11 cellular contexts compared by ENCODE assay signal in the genomic region with DNA sequence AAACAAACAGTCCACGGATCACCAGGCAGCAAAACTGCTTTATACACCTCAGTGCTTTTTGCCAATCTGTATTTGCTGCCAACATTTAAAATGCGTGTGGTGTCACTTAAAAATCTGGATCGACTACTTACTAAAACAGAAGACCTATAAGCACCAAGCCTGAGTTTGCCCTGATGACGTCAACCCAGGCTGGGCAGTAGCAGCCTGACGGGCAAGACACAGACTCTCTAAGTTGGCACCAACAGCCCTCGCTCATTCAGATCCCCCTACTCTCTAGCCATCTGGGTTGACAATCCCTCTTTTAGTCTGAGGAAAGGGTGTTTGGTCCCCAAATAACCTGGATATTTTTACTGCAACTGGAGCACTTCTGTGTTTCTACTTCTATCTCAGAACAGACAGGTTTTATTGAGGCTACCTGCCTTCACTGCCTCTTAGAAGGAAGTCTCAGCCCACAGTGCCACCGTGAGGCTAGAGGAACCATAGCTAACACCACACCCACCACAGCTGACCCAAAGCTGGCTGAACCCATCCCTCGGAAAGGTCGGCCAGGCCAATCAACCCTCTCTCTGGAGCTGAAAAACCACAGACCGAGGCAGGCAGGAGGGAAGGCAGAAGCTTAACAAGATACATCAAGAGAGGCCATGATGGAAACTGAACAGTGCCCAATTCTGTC. TPM values are rescaled to one million over a fixed set of nuclear protein-coding genes. Genes with fewer than 3 reads are reported as not detected.
A peak's percentile ranks its signal among the peaks of the same experiment; 100 is the strongest.
DNase-seq lines count a peak whose midpoint lies in the region; ATAC-seq and TF ChIP-seq lines count a peak whose summit lies in the region.
"Had no signal": no experiment of that assay in that cellular context is flagged by ENCODE, and none has a peak within 500 bp of the region (broad histone marks: within the 10 kb centered on the region; RNA-seq: fewer than 3 reads in every experiment).

No MANE protein-coding gene starts in this region.

- peak overlapping the region; percentile 57 for H3K27ac Mint-ChIP-seq in CD8-positive, alpha-beta T cell
- H3K27ac Mint-ChIP-seq: T-helper 1 cell treated with Interleukin-12 subunit alpha and Interleukin-12 subunit beta and Interleukin-4 antibody, amounts not matched to agents 30 μg/mL and 1 μg/mL, for 36 hours had no signal

- POLR2A ChIA-PET in CD8-positive, alpha-beta T cell (lab: Charles Lee), result interaction anchor here (0.5 to 1.0 kb wide), 2 partner anchors 22 to 115 kb away, joined by 4 read pairs; no protein-coding TSS in a partner anchor

- TF ChIP-seq CTCF in CD8-positive, alpha-beta T cell (IDR thresholded peaks at IDR 0.05), result no peak
- TF ChIP-seq CTCF in epithelial cell of proximal tubule (conservative IDR thresholded peaks at IDR 0.05; ENCODE audit: low read depth, low read length), result peak; percentile 61

- peaks cover 33% of the 10 kb centered on the region for H3K36me3 ChIP-seq in CD8-positive, alpha-beta T cell (ENCODE audit: insufficient read depth, low read length)

- no peak overlapping the region for H3K27ac ChIP-seq in CD8-positive, alpha-beta T cell (ENCODE audit: low read depth, low read length)
- H3K27ac ChIP-seq: parathyroid adenoma had no signal

- no peak overlapping the region for H3K4me3 ChIP-seq in CD8-positive, alpha-beta T cell (ENCODE audit: low read depth, low read length)
- no peak overlapping the region for H3K4me3 ChIP-seq in epithelial cell of proximal tubule (ENCODE audit: low read depth, low read length)

- H3K27me3 ChIP-seq in CD8-positive, alpha-beta T cell (ENCODE audit: insufficient read depth, low read length), result no peaks in the 10 kb centered on the region

- CTCF ChIA-PET in CD8-positive, alpha-beta T cell (lab: Charles Lee), result no interaction called here

- H3K27me3 Mint-ChIP-seq in CD8-positive, alpha-beta T cell (ENCODE audit: low read depth), result no peaks in the 10 kb centered on the region

- H3K4me1 Mint-ChIP-seq in CD8-positive, alpha-beta T cell (ENCODE audit: low read depth), result peaks cover 46% of the 10 kb centered on the region

- H3K9me3 Mint-ChIP-seq in CD8-positive, alpha-beta T cell, result no peaks in the 10 kb centered on the region
- H3K9me3 Mint-ChIP-seq: T-helper 1 cell treated with Interleukin-12 subunit alpha and Interleukin-12 subunit beta and Interleukin-4 antibody, amounts not matched to agents 30 μg/mL and 1 μg/mL, for 36 hours had no signal

- H3K36me3 Mint-ChIP-seq in CD8-positive, alpha-beta T cell, result peaks cover 79% of the 10 kb centered on the region

- H3K4me3 Mint-ChIP-seq in CD8-positive, alpha-beta T cell, result no peak overlapping the region
- H3K4me3 Mint-ChIP-seq: T-helper 1 cell treated with Interleukin-12 subunit alpha and Interleukin-12 subunit beta and Interleukin-4 antibody, amounts not matched to agents 30 μg/mL and 1 μg/mL, for 36 hours had no signal

- no peaks in the 10 kb centered on the region for H3K9me3 ChIP-seq in CD8-positive, alpha-beta T cell (ENCODE audit: low read length)

- no peak for ATAC-seq in CD8-positive, alpha-beta T cell
- ATAC-seq in HG03378 (IDR thresholded peaks at IDR 0.05; ENCODE audit: unreplicated experiment) (no peak), HG02981 (IDR thresholded peaks at IDR 0.05; ENCODE audit: unreplicated experiment) (no peak)

- DNase-seq in CD8-positive, alpha-beta T cell, result no peak
- peak; percentile 98 for DNase-seq in MV-4-11 (lab: John Stamatoyannopoulos, UW)
- no peak for DNase-seq in epithelial cell of proximal tubule (ENCODE audit: low read depth)
- DNase-seq in midbrain (lab: John Stamatoyannopoulos, UW), result peak; percentile 4
- no peak for DNase-seq in islet precursor cell
- no peak for DNase-seq in NCI-H226
- DNase-seq: foreskin melanocyte had no signal

- intact Hi-C loops in CD8-positive, alpha-beta T cell (cut with DNase I, micrococcal nuclease), result no loop called here

- peaks cover 8% of the 10 kb centered on the region for H3K4me1 ChIP-seq in CD8-positive, alpha-beta T cell (ENCODE audit: insufficient read depth, low read length)
- H3K4me1 ChIP-seq: parathyroid adenoma had no signal

RNA-seq across cellular contexts. Expression of gene SUGP2, which starts 6.9 kb away (rescaled TPM):
- 10 to 100 TPM; 85.4 to 90.8 TPM for total RNA-seq in CD8-positive, alpha-beta T cell
- total RNA-seq in epithelial cell of proximal tubule, result 23.7 and 24.8 TPM in 2 replicates

RNA-seq across cellular contexts. Expression of gene ARMC6, which starts 7.0 kb away (rescaled TPM):
- 1 to 10 TPM; 4.6 to 5.3 TPM for total RNA-seq in CD8-positive, alpha-beta T cell
- 48.1 and 91.2 TPM in 2 replicates for total RNA-seq in epithelial cell of proximal tubule

RNA-seq across cellular contexts. Expression of gene SLC25A42, which starts 37.4 kb away (rescaled TPM):
- total RNA-seq in CD8-positive, alpha-beta T cell, result 10 to 100 TPM in 1 of 2 experiments, 1 to 10 TPM in 1; 8.3 to 10.6 TPM
- total RNA-seq in epithelial cell of proximal tubule, result 2.2 and 2.9 TPM in 2 replicates

Comparison
In these comparisons a context has a peak if more than half of its experiments do, and no peak if none do; other contexts are left out.
1. DNase-seq: peak in MV-4-11 (single experiment) and midbrain (single experiment); none in CD8-positive, alpha-beta T cell (0 of 7), epithelial cell of proximal tubule (single experiment), islet precursor cell (single experiment) and NCI-H226 (single experiment).